Comparison of ENCODE assay signal across 1 cellular context in the genomic region with DNA sequence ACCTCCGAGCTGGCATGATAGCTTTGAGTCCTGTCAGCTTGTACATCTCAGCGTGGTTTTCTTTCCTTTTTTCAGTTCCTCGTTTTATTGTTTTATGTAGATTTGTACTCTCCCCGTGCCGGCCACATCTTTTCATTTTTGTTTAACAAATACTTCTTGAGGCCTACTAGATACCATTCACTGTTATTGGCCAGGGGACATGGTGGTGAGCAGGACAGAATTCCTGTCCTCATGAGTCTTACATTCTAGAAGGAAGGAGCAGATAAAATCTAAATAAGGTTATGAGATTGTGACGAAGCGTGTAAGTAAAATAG.
TF ChIP-seq lines count a peak whose summit lies in the region.

No MANE protein-coding gene starts in this region.

TF ChIP-seq in K562, 482 proteins besides CTCF, POLR2A, EP300 and RAD21 (continued from another document):
- TF ChIP-seq ASH1L (IDR thresholded peaks at IDR 0.05; ENCODE audit: borderline replicate concordance, low read depth, partially characterized antibody) (no peak), DMBX1 (CRISPR knock-in tag; IDR thresholded peaks at IDR 0.05; ENCODE audit: borderline replicate concordance) (no peak), JUN (IDR thresholded peaks at IDR 0.05; ENCODE audit: borderline replicate concordance, low read depth, low read length) (0 out of 2 replicates have a peak, but pooled peaks have one; percentile 15), JUN (CRISPR knock-in tag; IDR thresholded peaks at IDR 0.05; ENCODE audit: borderline replicate concordance) (no peak), SMARCA5 (IDR thresholded peaks at IDR 0.05) (no peak), MXI1 (IDR thresholded peaks at IDR 0.05; ENCODE audit: low read depth, low read length) (no peak), ZEB2 (IDR thresholded peaks at IDR 0.05) (no peak), NUFIP1 (IDR thresholded peaks at IDR 0.05; ENCODE audit: partially characterized antibody) (no peak)
